ENCODE assay signal across 8 cellular contexts in genomic region chr19:43798546-43799409, GRCh38. TPM values are rescaled to one million over a fixed set of nuclear protein-coding genes. Genes with fewer than 3 reads are reported as not detected.
A peak's percentile ranks its signal among the peaks of the same experiment; 100 is the strongest.
DNase-seq lines count a peak whose midpoint lies in the region; ATAC-seq and TF ChIP-seq lines count a peak whose summit lies in the region.

No MANE protein-coding gene starts in this region.

- CTCF ChIA-PET in activated CD8-positive, alpha-beta T cell treated with anti-CD3 and anti-CD28 coated beads for 36 hours (lab: Charles Lee), result no interaction called here

- peak; percentile 69 for ATAC-seq in CD4-positive, CD25-positive, alpha-beta regulatory T cell (ENCODE audit: low read depth in 2 of 2)
- peak; percentile 96 for ATAC-seq in activated CD8-positive, alpha-beta T cell treated with anti-CD3 and anti-CD28 coated beads for 36 hours
- peak; percentile 94 for ATAC-seq in effector memory CD8-positive, alpha-beta T cell (replicated peaks)
- ATAC-seq in stimulated activated naive CD8-positive, alpha-beta T cell treated with anti-CD3 and anti-CD28 coated beads, Interleukin-15, Interleukin-2, amounts not matched to agents 100 U/mL and 50 U/mL, for 24 hours, result peak; percentile 89
- ATAC-seq in HG03457 (IDR thresholded peaks at IDR 0.05; ENCODE audit: unreplicated experiment), result no peak

- peak overlapping the region; percentile 51 for H3K9ac ChIP-seq in mucosa of stomach (ENCODE audit: low read length)

- peaks cover 4% of the 10 kb centered on the region for H3K36me3 Mint-ChIP-seq in CD4-positive, CD25-positive, alpha-beta regulatory T cell
- peaks cover 3% of the 10 kb centered on the region for H3K36me3 Mint-ChIP-seq in activated CD8-positive, alpha-beta T cell treated with anti-CD3 and anti-CD28 coated beads for 36 hours (ENCODE audit: low read depth)
- H3K36me3 Mint-ChIP-seq in effector memory CD8-positive, alpha-beta T cell (ENCODE audit: insufficient read depth), result peaks cover 9% of the 10 kb centered on the region

- peak in 2 of 3 donors; percentile 24 to 47 for DNase-seq in CD4-positive, CD25-positive, alpha-beta regulatory T cell
- peak; percentile 65 to 71 for DNase-seq in NCI-H1930 (lab: John Stamatoyannopoulos, UW)
- peak; percentile 92 for DNase-seq in activated CD8-positive, alpha-beta T cell treated with anti-CD3 and anti-CD28 coated beads for 36 hours
- peak; percentile 17 to 41 (median 37) for DNase-seq in effector memory CD8-positive, alpha-beta T cell
- peak; percentile 76 for DNase-seq in stimulated activated naive CD8-positive, alpha-beta T cell treated with anti-CD3 and anti-CD28 coated beads, Interleukin-15, Interleukin-2, amounts not matched to agents 100 U/mL and 50 U/mL, for 24 hours
- DNase-seq in germinal center (ENCODE audit: low spot score), result no peak

- peaks cover 0 to 18% (median 0%) of the 10 kb centered on the region in 4 donors for H3K4me1 Mint-ChIP-seq in CD4-positive, CD25-positive, alpha-beta regulatory T cell
- peaks cover 12% of the 10 kb centered on the region for H3K4me1 Mint-ChIP-seq in activated CD8-positive, alpha-beta T cell treated with anti-CD3 and anti-CD28 coated beads for 36 hours (ENCODE audit: low read depth)
- H3K4me1 Mint-ChIP-seq in effector memory CD8-positive, alpha-beta T cell (ENCODE audit: low read depth in 2 of 2), result peaks cover 11 to 16% of the 10 kb centered on the region in 2 donors

- peak overlapping the region in 1 of 3 donors; percentile 77 for H3K27ac Mint-ChIP-seq in CD4-positive, CD25-positive, alpha-beta regulatory T cell
- H3K27ac Mint-ChIP-seq in activated CD8-positive, alpha-beta T cell treated with anti-CD3 and anti-CD28 coated beads for 36 hours, result peak overlapping the region; percentile 27
- H3K27ac Mint-ChIP-seq in effector memory CD8-positive, alpha-beta T cell, result peak overlapping the region; percentile 78

- peaks cover 0 to 3% (median 0%) of the 10 kb centered on the region in 7 donors for H3K9me3 Mint-ChIP-seq in CD4-positive, CD25-positive, alpha-beta regulatory T cell
- H3K9me3 Mint-ChIP-seq in activated CD8-positive, alpha-beta T cell treated with anti-CD3 and anti-CD28 coated beads for 36 hours, result no peaks in the 10 kb centered on the region
- H3K9me3 Mint-ChIP-seq in effector memory CD8-positive, alpha-beta T cell, result no peaks in the 10 kb centered on the region

- H3K9me3 ChIP-seq in CD4-positive, CD25-positive, alpha-beta regulatory T cell (ENCODE audit: control insufficient read depth in 2 of 2, low read length in 2 of 2), result no peaks in the 10 kb centered on the region
- no peaks in the 10 kb centered on the region for H3K9me3 ChIP-seq in mucosa of stomach (ENCODE audit: control insufficient read depth, low read length)

- H3K27ac ChIP-seq in CD4-positive, CD25-positive, alpha-beta regulatory T cell (ENCODE audit: insufficient read depth, low read length, poor library complexity, severe bottlenecking), result no peak overlapping the region

- intact Hi-C loops in activated CD8-positive, alpha-beta T cell treated with anti-CD3 and anti-CD28 coated beads for 36 hours (cut with micrococcal nuclease), result no loop called here

- no peak for TF ChIP-seq CTCF in activated CD8-positive, alpha-beta T cell treated with anti-CD3 and anti-CD28 coated beads for 36 hours (IDR thresholded peaks at IDR 0.05)

- POLR2A ChIA-PET in activated CD8-positive, alpha-beta T cell treated with anti-CD3 and anti-CD28 coated beads for 36 hours (lab: Charles Lee), result no interaction called here

- H3K36me3 ChIP-seq in CD4-positive, CD25-positive, alpha-beta regulatory T cell (ENCODE audit: control insufficient read depth, insufficient read depth, low read length), result no peaks in the 10 kb centered on the region
- H3K36me3 ChIP-seq in mucosa of stomach (ENCODE audit: control insufficient read depth, insufficient read depth, low read length), result no peaks in the 10 kb centered on the region

- peak overlapping the region in 3 of 4 donors; percentile 52 to 80 (median 70) for H3K4me3 Mint-ChIP-seq in CD4-positive, CD25-positive, alpha-beta regulatory T cell
- peak overlapping the region; percentile 73 for H3K4me3 Mint-ChIP-seq in activated CD8-positive, alpha-beta T cell treated with anti-CD3 and anti-CD28 coated beads for 36 hours
- peak overlapping the region; percentile 86 for H3K4me3 Mint-ChIP-seq in effector memory CD8-positive, alpha-beta T cell

- peaks cover 33% of the 10 kb centered on the region for H3K27me3 Mint-ChIP-seq in CD4-positive, CD25-positive, alpha-beta regulatory T cell
- peaks cover 12% of the 10 kb centered on the region for H3K27me3 Mint-ChIP-seq in activated CD8-positive, alpha-beta T cell treated with anti-CD3 and anti-CD28 coated beads for 36 hours
- H3K27me3 Mint-ChIP-seq in effector memory CD8-positive, alpha-beta T cell, result peaks cover 11 to 24% of the 10 kb centered on the region in 2 donors

- no peaks in the 10 kb centered on the region for H3K27me3 ChIP-seq in CD4-positive, CD25-positive, alpha-beta regulatory T cell (ENCODE audit: control insufficient read depth, insufficient read depth, low read length)
- peaks cover 4% of the 10 kb centered on the region for H3K27me3 ChIP-seq in mucosa of stomach (ENCODE audit: control insufficient read depth, insufficient read depth, low read length)

- H3K4me1 ChIP-seq in CD4-positive, CD25-positive, alpha-beta regulatory T cell (ENCODE audit: control insufficient read depth, insufficient read depth, low read length, poor library complexity, severe bottlenecking), result peaks cover 9% of the 10 kb centered on the region
- peaks cover 12% of the 10 kb centered on the region for H3K4me1 ChIP-seq in mucosa of stomach (ENCODE audit: control insufficient read depth, insufficient read depth, low read length)

- no peak overlapping the region for H3K4me3 ChIP-seq in CD4-positive, CD25-positive, alpha-beta regulatory T cell (ENCODE audit: low read depth, low read length)
- peak overlapping the region; percentile 76 for H3K4me3 ChIP-seq in mucosa of stomach (ENCODE audit: low read length)

RNA-seq across cellular contexts. Expression of gene LYPD5, which starts 3.5 kb away (rescaled TPM):
- not detected for total RNA-seq in CD4-positive, CD25-positive, alpha-beta regulatory T cell
- under 1 TPM in 1 of 4 donors, not detected in 3; 0.60 TPM for polyA plus RNA-seq in CD4-positive, CD25-positive, alpha-beta regulatory T cell
- total RNA-seq in activated CD8-positive, alpha-beta T cell treated with anti-CD3 and anti-CD28 coated beads for 36 hours, result under 1 TPM; 0.51 to 0.61 TPM

RNA-seq across cellular contexts. Expression of gene KCNN4, which starts 18.0 kb away (rescaled TPM):
- 56.1 TPM for total RNA-seq in CD4-positive, CD25-positive, alpha-beta regulatory T cell
- 10 to 100 TPM; 16.7 to 33.0 (median 30.1) TPM for polyA plus RNA-seq in CD4-positive, CD25-positive, alpha-beta regulatory T cell
- total RNA-seq in activated CD8-positive, alpha-beta T cell treated with anti-CD3 and anti-CD28 coated beads for 36 hours, result 10 to 100 TPM; 49.5 to 49.6 TPM

RNA-seq across cellular contexts. Expression of gene ZNF283, which starts 28.3 kb away (rescaled TPM):
- total RNA-seq in CD4-positive, CD25-positive, alpha-beta regulatory T cell, result 6.0 TPM
- 1 to 10 TPM; 1.4 to 5.1 (median 3.7) TPM for polyA plus RNA-seq in CD4-positive, CD25-positive, alpha-beta regulatory T cell
- total RNA-seq in activated CD8-positive, alpha-beta T cell treated with anti-CD3 and anti-CD28 coated beads for 36 hours, result 1 to 10 TPM; 6.6 to 7.2 TPM

RNA-seq across cellular contexts. Expression of gene SMG9, which starts 44.0 kb away (rescaled TPM):
- 40.7 TPM for total RNA-seq in CD4-positive, CD25-positive, alpha-beta regulatory T cell
- 1 to 10 TPM; 3.4 to 7.0 (median 5.8) TPM for polyA plus RNA-seq in CD4-positive, CD25-positive, alpha-beta regulatory T cell
- 10 to 100 TPM; 48.9 to 53.1 TPM for total RNA-seq in activated CD8-positive, alpha-beta T cell treated with anti-CD3 and anti-CD28 coated beads for 36 hours
